ENCODE assay signal across 8 cellular contexts in genomic region chr3:193055352-193055751, GRCh38.
"Had no signal": no experiment of that assay in that cellular context is flagged by ENCODE, and none has a peak within 500 bp of the region (broad histone marks: within the 10 kb centered on the region; RNA-seq: fewer than 3 reads in every experiment).

No MANE protein-coding gene starts in this region.

- H3K27ac ChIP-seq: GM23248 had no signal

- DNase-seq: GM23248, GOT3, H7, H9, HCEC 1CT, HFFc6 had no signal

- H3K9me3 ChIP-seq: HAP-1 had no signal

- H3K9ac ChIP-seq: GM23248 had no signal

- ATAC-seq: HCT116 had no signal

- H3K36me3 ChIP-seq: HAP-1 had no signal

- H3K4me3 Mint-ChIP-seq: H9, HFFc6 had no signal

- H3K9me3 Mint-ChIP-seq: H9, HFFc6 had no signal

- H2AFZ ChIP-seq: GM23248 had no signal

- H3K4me3 ChIP-seq: GM23248, HAP-1 had no signal

- H3K27ac Mint-ChIP-seq: H9, HFFc6 had no signal
